16 cellular contexts compared by ENCODE assay signal in the genomic region with DNA sequence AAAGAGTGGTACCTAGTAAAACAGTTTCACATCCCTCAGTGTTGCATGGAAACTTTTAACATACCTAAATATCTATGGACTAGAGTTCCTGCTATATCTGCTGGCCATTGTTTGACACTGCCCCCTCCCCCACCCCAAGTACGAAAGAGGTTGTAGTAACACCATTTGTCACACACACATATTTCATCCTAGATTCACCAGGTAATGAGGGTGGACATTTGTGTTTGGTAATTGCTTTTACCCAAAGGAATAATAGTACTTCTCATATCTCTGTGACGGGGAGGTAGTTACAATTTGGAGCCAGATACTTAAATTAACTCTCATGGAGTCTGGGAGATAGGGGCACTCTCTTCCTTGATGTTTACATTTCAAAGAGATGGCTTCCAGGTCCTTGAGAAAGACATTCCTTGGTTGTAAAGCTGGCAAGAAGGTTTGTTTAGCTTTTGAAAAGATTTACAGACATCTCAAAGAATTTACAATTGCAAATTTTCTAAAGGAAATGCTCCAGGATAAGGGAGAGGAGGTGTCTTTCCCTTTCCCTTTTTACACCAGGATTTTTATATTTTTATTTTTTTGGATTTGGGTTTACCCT. TPM values are rescaled to one million over a fixed set of nuclear protein-coding genes. Genes with fewer than 3 reads are reported as not detected.
DNase-seq lines count a peak whose midpoint lies in the region; TF ChIP-seq lines count a peak whose summit lies in the region.
"Had no signal": no experiment of that assay in that cellular context is flagged by ENCODE, and none has a peak within 500 bp of the region (broad histone marks: within the 10 kb centered on the region; RNA-seq: fewer than 3 reads in every experiment).

No MANE protein-coding gene starts in this region.

- H3K14ac ChIP-seq in mesenchymal stem cell (ENCODE audit: low read length in 2 of 2) = no peak overlapping the region

- no peak overlapping the region for H3K4ac ChIP-seq in mesenchymal stem cell (ENCODE audit: low read depth in 1 of 2, low read length in 2 of 2)

- TF ChIP-seq CTCF in endothelial cell (IDR thresholded peaks at IDR 0.05; ENCODE audit: unreplicated experiment) = no peak

- H3K9ac ChIP-seq in HUES64 (ENCODE audit: low read depth, low read length) (peak overlapping the region; percentile 52; the same call in 1 of the 2 replicates), mesenchymal stem cell (ENCODE audit: low read length) (no peak overlapping the region)

- H3K18ac ChIP-seq in mesenchymal stem cell (ENCODE audit: low read depth in 1 of 2, low read length in 2 of 2) = peak overlapping the region in 1 of 2 experiments; percentile 76

- H3K23ac ChIP-seq in mesenchymal stem cell (ENCODE audit: low read length in 2 of 2) = no peak overlapping the region

- 13% methylated on average over 2 of the region's 2 CpGs for WGBS in HUES64
- 0% methylated on average over 2 of the region's 2 CpGs for WGBS in mesenchymal stem cell

- DNase-seq in endothelial cell (ENCODE audit: low spot score) (peak; percentile 6), mesenchymal stem cell (peak; percentile 22), NCI-H2196 (lab: John Stamatoyannopoulos, UW; ENCODE audit: unreplicated experiment) (no peak), DMS 273 (lab: John Stamatoyannopoulos, UW; ENCODE audit: unreplicated experiment) (no peak), COLO829 (ENCODE audit: low spot score) (no peak), head of caudate nucleus (no peak)
- DNase-seq: CD8-positive, alpha-beta T cell; DND-41; GF-D8; Karpas-422; NCI-H1105 treated with DMSO at 0.1 percent for 48 hours; NCI-H187; NCI-H526 treated with DMSO at 0.1 percent for 48 hours; NK-92 treated with Interleukin-12 subunit alpha and Interleukin-12 subunit beta, amount 100 ng/mL, for 24 hours; RPMI8226 had no signal

- H3K36me3 Mint-ChIP-seq in endothelial cell (ENCODE audit: low read depth, unreplicated experiment) = no peaks in the 10 kb centered on the region
- H3K36me3 Mint-ChIP-seq: CD8-positive, alpha-beta T cell had no signal

- peak overlapping the region; percentile 95 for H3K27ac Mint-ChIP-seq in endothelial cell (ENCODE audit: unreplicated experiment)
- H3K27ac Mint-ChIP-seq: CD8-positive, alpha-beta T cell had no signal

- H3K27me3 ChIP-seq in HUES64 (ENCODE audit: insufficient read depth, low read length) (no peaks in the 10 kb centered on the region), mesenchymal stem cell (ENCODE audit: control insufficient read depth in 1 of 2, insufficient read depth in 1 of 2, low read length in 2 of 2) (no peaks in the 10 kb centered on the region)

- no peak overlapping the region for H2AK5ac ChIP-seq in mesenchymal stem cell (ENCODE audit: low read length, severe bottlenecking)

- H3K4me1 ChIP-seq in HUES64 (ENCODE audit: insufficient read depth, low read length) (peaks cover 60% of the 10 kb centered on the region), mesenchymal stem cell (ENCODE audit: control insufficient read depth, insufficient read depth, low read depth, low read length) (no peaks in the 10 kb centered on the region)

- no peak overlapping the region for H2BK120ac ChIP-seq in mesenchymal stem cell (ENCODE audit: low read depth, low read length)

- no peak overlapping the region for H3K4me3 Mint-ChIP-seq in endothelial cell (ENCODE audit: unreplicated experiment)
- H3K4me3 Mint-ChIP-seq: CD8-positive, alpha-beta T cell had no signal

- H2BK12ac ChIP-seq in mesenchymal stem cell (ENCODE audit: low read length in 2 of 2) = no peak overlapping the region

- H2AFZ ChIP-seq in mesenchymal stem cell (ENCODE audit: low read depth, low read length) = no peak overlapping the region

- peak overlapping the region; percentile 39 for H3K4me3 ChIP-seq in HUES64 (ENCODE audit: low read length)
- no peak overlapping the region for H3K4me3 ChIP-seq in mesenchymal stem cell (ENCODE audit: insufficient read depth in 1 of 2, low read depth in 1 of 2, low read length in 2 of 2)

- no peaks in the 10 kb centered on the region for H3K9me3 Mint-ChIP-seq in endothelial cell (ENCODE audit: unreplicated experiment)
- H3K9me3 Mint-ChIP-seq: CD8-positive, alpha-beta T cell had no signal

- no peak overlapping the region for H4K91ac ChIP-seq in mesenchymal stem cell (ENCODE audit: low read length)

- H3K27ac ChIP-seq in HUES64 (ENCODE audit: low read depth, low read length) (peak overlapping the region; percentile 95), mesenchymal stem cell (ENCODE audit: low read length, poor library complexity, severe bottlenecking) (no peak overlapping the region)

- H2BK15ac ChIP-seq in mesenchymal stem cell (ENCODE audit: low read depth, poor library complexity, severe bottlenecking) = no peak overlapping the region

- H3K36me3 ChIP-seq in HUES64 (ENCODE audit: insufficient read depth, low read length) = no peaks in the 10 kb centered on the region
- no peaks in the 10 kb centered on the region for H3K36me3 ChIP-seq in mesenchymal stem cell (ENCODE audit: control insufficient read depth in 1 of 2, insufficient read depth in 2 of 2, low read depth in 1 of 2, low read length in 2 of 2)

- H3K9me3 ChIP-seq in HUES64 (ENCODE audit: insufficient read depth, low read depth, low read length) (no peaks in the 10 kb centered on the region), mesenchymal stem cell (ENCODE audit: control insufficient read depth, low read length) (no peaks in the 10 kb centered on the region)

- H3K79me1 ChIP-seq in mesenchymal stem cell (replicated peaks; ENCODE audit: low read length, poor library complexity, severe bottlenecking) = no peaks in the 10 kb centered on the region

- intact Hi-C loops in head of caudate nucleus (cut with DNase I) = no loop called here

- H3K4me1 Mint-ChIP-seq in endothelial cell (ENCODE audit: unreplicated experiment) = peaks cover 21% of the 10 kb centered on the region

- no peak overlapping the region for H3K4me2 ChIP-seq in mesenchymal stem cell (ENCODE audit: low read length, poor library complexity, severe bottlenecking)

- H4K8ac ChIP-seq in mesenchymal stem cell (ENCODE audit: low read length) = no peak overlapping the region

- no peak overlapping the region for H2BK5ac ChIP-seq in mesenchymal stem cell (ENCODE audit: low read depth, low read length, poor library complexity, severe bottlenecking)

- H3K27me3 Mint-ChIP-seq in endothelial cell (ENCODE audit: unreplicated experiment) = peaks cover 2% of the 10 kb centered on the region

RNA-seq across cellular contexts. Expression of a gene that starts 38.8 kb away (rescaled TPM):
- polyA plus RNA-seq in HUES64 (2013, experiment 1 of 2) = 119 TPM
- polyA plus RNA-seq in HUES64 (2013, experiment 2 of 2) = 107 TPM
- total RNA-seq in endothelial cell (ENCODE audit: unreplicated experiment) = 71.6 TPM
- polyA plus RNA-seq in mesenchymal stem cell (2013, experiment 1 of 2) = 226 TPM
- 226 TPM for polyA plus RNA-seq in mesenchymal stem cell (2013, experiment 2 of 2)

Comparison
In these comparisons a context has a peak if more than half of its experiments do, and no peak if none do; other contexts are left out.
1. DNase-seq: peak in endothelial cell (single experiment) and mesenchymal stem cell (single experiment); none in NCI-H2196 (single experiment), DMS 273 (single experiment), COLO829 (single experiment) and head of caudate nucleus (0 of 42).